2 cellular contexts compared by ENCODE assay signal in the genomic region with DNA sequence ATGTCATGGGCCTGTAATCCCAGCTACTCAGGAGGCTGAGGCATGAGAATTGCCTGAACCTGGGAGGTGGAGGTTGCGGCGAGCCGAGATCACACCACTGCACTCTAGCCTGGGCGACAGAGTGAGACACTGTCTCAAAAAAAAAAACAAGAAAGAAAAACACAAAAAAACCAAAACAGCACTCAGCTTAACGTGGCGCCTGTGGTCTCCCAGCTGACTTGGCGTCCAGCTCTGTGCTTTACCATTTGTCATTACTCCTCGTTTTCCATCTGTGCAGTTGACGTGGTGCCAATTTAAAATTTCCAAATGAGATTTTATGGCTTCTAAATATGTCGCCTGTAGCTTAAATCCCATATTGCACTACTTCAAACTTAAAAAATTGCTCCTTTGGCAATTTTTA.
TF ChIP-seq lines count a peak whose summit lies in the region.

No MANE protein-coding gene starts in this region.

TF ChIP-seq in SK-N-SH, 30 proteins besides CTCF, POLR2A, EP300 and RAD21 (continued from another document):
- no peak for TF ChIP-seq REST (IDR thresholded peaks at IDR 0.05; ENCODE audit: low read depth, low read length)
- TF ChIP-seq JUND (IDR thresholded peaks at IDR 0.05), result no peak
- TF ChIP-seq ZBTB33 (IDR thresholded peaks at IDR 0.05; ENCODE audit: borderline replicate concordance, low read depth), result no peak
- TF ChIP-seq ELF1 (IDR thresholded peaks at IDR 0.05), result no peak
- TF ChIP-seq, protein P1, sequence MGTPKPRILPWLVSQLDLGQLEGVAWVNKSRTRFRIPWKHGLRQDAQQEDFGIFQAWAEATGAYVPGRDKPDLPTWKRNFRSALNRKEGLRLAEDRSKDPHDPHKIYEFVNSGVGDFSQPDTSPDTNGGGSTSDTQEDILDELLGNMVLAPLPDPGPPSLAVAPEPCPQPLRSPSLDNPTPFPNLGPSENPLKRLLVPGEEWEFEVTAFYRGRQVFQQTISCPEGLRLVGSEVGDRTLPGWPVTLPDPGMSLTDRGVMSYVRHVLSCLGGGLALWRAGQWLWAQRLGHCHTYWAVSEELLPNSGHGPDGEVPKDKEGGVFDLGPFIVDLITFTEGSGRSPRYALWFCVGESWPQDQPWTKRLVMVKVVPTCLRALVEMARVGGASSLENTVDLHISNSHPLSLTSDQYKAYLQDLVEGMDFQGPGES (IDR thresholded peaks at IDR 0.05; ENCODE audit: low read depth, low read length), result no peak
- no peak for TF ChIP-seq FOSL2 (IDR thresholded peaks at IDR 0.05; ENCODE audit: borderline replicate concordance, low read depth)
- TF ChIP-seq TCF12 (IDR thresholded peaks at IDR 0.05), result no peak
- TF ChIP-seq, protein P2, sequence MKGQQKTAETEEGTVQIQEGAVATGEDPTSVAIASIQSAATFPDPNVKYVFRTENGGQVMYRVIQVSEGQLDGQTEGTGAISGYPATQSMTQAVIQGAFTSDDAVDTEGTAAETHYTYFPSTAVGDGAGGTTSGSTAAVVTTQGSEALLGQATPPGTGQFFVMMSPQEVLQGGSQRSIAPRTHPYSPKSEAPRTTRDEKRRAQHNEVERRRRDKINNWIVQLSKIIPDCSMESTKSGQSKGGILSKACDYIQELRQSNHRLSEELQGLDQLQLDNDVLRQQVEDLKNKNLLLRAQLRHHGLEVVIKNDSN (IDR thresholded peaks at IDR 0.05; ENCODE audit: borderline replicate concordance, low read depth), result no peak
- TF ChIP-seq MEF2A (IDR thresholded peaks at IDR 0.05; ENCODE audit: borderline replicate concordance, low read depth), result no peak
- no peak for TF ChIP-seq TAF1 (IDR thresholded peaks at IDR 0.05; ENCODE audit: borderline replicate concordance, low read depth, low read length)
- TF ChIP-seq MAX (IDR thresholded peaks at IDR 0.05; ENCODE audit: low read depth), result no peak
- TF ChIP-seq NRF1 (IDR thresholded peaks at IDR 0.05; ENCODE audit: low read depth, low read length), result no peak
- TF ChIP-seq FOXJ3 (CRISPR knock-in tag; IDR thresholded peaks at IDR 0.05), result no peak
- TF ChIP-seq MXI1 (IDR thresholded peaks at IDR 0.05; ENCODE audit: low read depth, low read length), result no peak

TF ChIP-seq in SK-N-SH treated with all-trans-retinoic acid at 6 μM for 48 hours, 23 proteins besides CTCF, POLR2A, EP300 and RAD21 (continued from another document):
- TF ChIP-seq CSRNP3 (CRISPR knock-in tag; IDR thresholded peaks at IDR 0.05) (no peak), ZC3H10 (CRISPR knock-in tag; IDR thresholded peaks at IDR 0.05) (no peak), POU6F1 (CRISPR knock-in tag; IDR thresholded peaks at IDR 0.05; ENCODE audit: borderline replicate concordance, low read depth) (no peak), TOX (CRISPR knock-in tag; IDR thresholded peaks at IDR 0.05; ENCODE audit: borderline replicate concordance) (no peak)
